Comparison of ENCODE assay signal across 30 cellular contexts in the genomic region with DNA sequence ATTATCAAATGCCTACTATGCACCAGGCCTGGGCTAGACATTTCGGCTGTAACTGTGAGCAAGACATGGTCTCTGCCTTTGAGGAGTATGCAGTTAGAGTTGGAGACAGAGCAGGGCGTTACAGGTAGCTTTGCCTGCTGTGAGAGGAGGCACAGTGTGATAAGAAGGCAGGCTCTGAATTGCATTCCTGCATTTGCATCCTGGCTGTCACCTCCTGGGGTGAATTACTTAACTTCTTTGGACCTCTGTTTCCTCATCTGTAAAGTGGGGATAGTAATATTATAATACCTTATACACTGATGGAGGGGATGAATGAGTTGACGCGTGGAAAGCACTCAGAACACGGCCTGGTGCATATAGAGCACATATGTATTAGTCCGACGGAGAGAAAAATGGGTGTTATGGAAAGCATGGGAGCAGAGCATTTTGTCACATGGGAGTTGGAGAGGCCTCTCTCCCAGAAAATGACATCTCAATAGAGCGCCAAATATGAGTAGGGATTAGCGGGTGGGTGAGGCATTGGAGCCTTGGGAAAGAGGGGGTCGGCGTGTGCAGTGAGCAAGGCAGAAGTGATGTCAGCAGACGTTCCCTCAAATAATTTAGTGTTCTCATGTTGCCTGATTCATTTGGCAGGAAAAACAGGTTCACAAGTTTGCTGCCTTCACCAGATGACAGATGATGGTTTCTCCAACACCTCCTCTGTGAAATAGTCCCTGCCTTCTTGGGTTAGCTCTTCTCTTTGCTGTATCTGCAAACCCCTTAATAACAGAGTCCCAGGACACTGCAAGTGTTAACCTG.
DNase-seq lines count a peak whose midpoint lies in the region; ATAC-seq and TF ChIP-seq lines count a peak whose summit lies in the region.
"Had no signal": no experiment of that assay in that cellular context is flagged by ENCODE, and none has a peak within 500 bp of the region (broad histone marks: within the 10 kb centered on the region; RNA-seq: fewer than 3 reads in every experiment).

No MANE protein-coding gene starts in this region.

- ATAC-seq in esophagus mucosa (peak; percentile 75), GM19452 (IDR thresholded peaks at IDR 0.05; ENCODE audit: unreplicated experiment) (no peak)
- ATAC-seq in activated naive CD4-positive, alpha-beta T cell treated with anti-CD3 and anti-CD28 coated beads, Interleukin-2, amount 50 U/mL, for 72 hours = no peak
- ATAC-seq: activated CD8-positive, alpha-beta T cell treated with anti-CD3 and anti-CD28 coated beads for 36 hours; heart left ventricle; left colon; mucosa of descending colon; natural killer cell; stimulated activated memory B cell treated with anti-CD40 and anti-IgM and Interleukin-4, amounts not matched to agents 10 μg/mL and 1 μg/mL and 100 μg/mL, for 72 hours had no signal

- H3K27ac ChIP-seq in WERI-Rb-1 = no peak overlapping the region
- H3K27ac ChIP-seq: BLaER1 treated with 17β-estradiol and CSF1 and Interleukin-3, amounts not matched to agents 10 nM and 100 nM; breast epithelium; heart left ventricle; Peyer's patch had no signal

- TF ChIP-seq CTCF in WERI-Rb-1 (IDR thresholded peaks at IDR 0.05; ENCODE audit: low read depth, low read length) = no peak

- H3K27ac Mint-ChIP-seq in activated naive CD4-positive, alpha-beta T cell treated with anti-CD3 and anti-CD28 coated beads, Interleukin-2, amount 50 U/mL, for 72 hours = peak overlapping the region in 1 of 2 donors; percentile 12
- H3K27ac Mint-ChIP-seq: activated CD8-positive, alpha-beta T cell treated with anti-CD3 and anti-CD28 coated beads for 36 hours; activated naive CD4-positive, alpha-beta T cell treated with anti-CD3 and anti-CD28 coated beads for 36 hours; natural killer cell; stimulated activated memory B cell treated with anti-CD40 and anti-IgM and Interleukin-4, amounts not matched to agents 10 μg/mL and 1 μg/mL and 100 μg/mL, for 72 hours had no signal

- no peaks in the 10 kb centered on the region for H3K27me3 ChIP-seq in H7 (ENCODE audit: control insufficient read depth, insufficient read depth, low read length)
- no peaks in the 10 kb centered on the region for H3K27me3 ChIP-seq in WERI-Rb-1 (ENCODE audit: insufficient read depth, low read depth, severe bottlenecking)
- H3K27me3 ChIP-seq: BLaER1 treated with 17β-estradiol and CSF1 and Interleukin-3, amounts not matched to agents 10 nM and 100 nM; breast epithelium; Peyer's patch had no signal

- H3K36me3 ChIP-seq in H7 (replicated peaks; ENCODE audit: control insufficient read depth, insufficient read depth, low read length) = no peaks in the 10 kb centered on the region
- no peaks in the 10 kb centered on the region for H3K36me3 ChIP-seq in WERI-Rb-1
- H3K36me3 ChIP-seq: BLaER1 treated with 17β-estradiol and CSF1 and Interleukin-3, amounts not matched to agents 10 nM and 100 nM; breast epithelium; heart left ventricle; Peyer's patch had no signal

- peaks cover 0 to 7% of the 10 kb centered on the region in 2 donors for H3K36me3 Mint-ChIP-seq in activated naive CD4-positive, alpha-beta T cell treated with anti-CD3 and anti-CD28 coated beads, Interleukin-2, amount 50 U/mL, for 72 hours
- H3K36me3 Mint-ChIP-seq: natural killer cell; stimulated activated memory B cell treated with anti-CD40 and anti-IgM and Interleukin-4, amounts not matched to agents 10 μg/mL and 1 μg/mL and 100 μg/mL, for 72 hours had no signal

- DNase-seq in H7 (peak; percentile 16), amniotic epithelial cell (ENCODE audit: low read depth) (peak; percentile 63), iris pigment epithelial cell (ENCODE audit: low read depth) (peak; percentile 66), AG08396 (ENCODE audit: low spot score) (no peak), WERI-Rb-1 (no peak)
- no peak for DNase-seq in activated naive CD4-positive, alpha-beta T cell treated with anti-CD3 and anti-CD28 coated beads, Interleukin-2, amount 50 U/mL, for 72 hours (ENCODE audit: low spot score in 2 of 2)
- DNase-seq: activated CD4-positive, alpha-beta T cell treated with anti-CD3 and anti-CD28 coated beads for 1 hour; activated CD8-positive, alpha-beta T cell treated with anti-CD3 and anti-CD28 coated beads for 36 hours; activated naive CD4-positive, alpha-beta T cell treated with anti-CD3 and anti-CD28 coated beads for 36 hours; amniotic stem cell; COR-L47; foreskin melanocyte; GOT3; heart left ventricle; KBM-7; left colon; mucosa of descending colon; natural killer cell; NCI-H1105 treated with DMSO at 0.1 percent for 48 hours; NCI-H187 treated with DMSO at 0.1 percent for 48 hours; NCI-H526 treated with DMSO at 0.1 percent for 48 hours; Peyer's patch; SHP77; T-helper 2 cell; trophoblast cell had no signal

- no peak overlapping the region for H3K4me3 ChIP-seq in H7 (ENCODE audit: insufficient read depth, low read depth, low read length)
- no peak overlapping the region for H3K4me3 ChIP-seq in WERI-Rb-1 (ENCODE audit: low read depth, low read length)
- H3K4me3 ChIP-seq: BLaER1 treated with 17β-estradiol and CSF1 and Interleukin-3, amounts not matched to agents 10 nM and 100 nM; breast epithelium; heart left ventricle; mucosa of descending colon; Peyer's patch had no signal

- no peaks in the 10 kb centered on the region for H3K9me3 ChIP-seq in WERI-Rb-1 (ENCODE audit: severe bottlenecking)
- H3K9me3 ChIP-seq: breast epithelium, heart left ventricle, mucosa of descending colon, Peyer's patch had no signal

- H3K9me3 Mint-ChIP-seq in activated naive CD4-positive, alpha-beta T cell treated with anti-CD3 and anti-CD28 coated beads, Interleukin-2, amount 50 U/mL, for 72 hours = peaks cover 0 to 10% of the 10 kb centered on the region in 2 donors
- H3K9me3 Mint-ChIP-seq: activated CD8-positive, alpha-beta T cell treated with anti-CD3 and anti-CD28 coated beads for 36 hours; activated naive CD4-positive, alpha-beta T cell treated with anti-CD3 and anti-CD28 coated beads for 36 hours; stimulated activated memory B cell treated with anti-CD40 and anti-IgM and Interleukin-4, amounts not matched to agents 10 μg/mL and 1 μg/mL and 100 μg/mL, for 72 hours had no signal

Comparison
In these comparisons a context has a peak if more than half of its experiments do, and no peak if none do; other contexts are left out.
1. DNase-seq: peak in H7 (single experiment), amniotic epithelial cell (single experiment) and iris pigment epithelial cell (single experiment); none in activated naive CD4-positive, alpha-beta T cell treated with anti-CD3 and anti-CD28 coated beads, Interleukin-2, amount 50 U/mL, for 72 hours (0 of 2), AG08396 (single experiment) and WERI-Rb-1 (single experiment).